1 cellular context compared by ENCODE assay signal in genomic region chr17:81528651-81529436, GRCh38.
TF ChIP-seq lines count a peak whose summit lies in the region.

No MANE protein-coding gene starts in this region.

TF ChIP-seq in HepG2, 621 proteins besides CTCF, POLR2A, EP300 and RAD21 (continued from another document and continues in another):
- TF ChIP-seq UBTF (CRISPR knock-in tag; IDR thresholded peaks at IDR 0.05) (peak; percentile 76), ZNF550 (CRISPR knock-in tag; IDR thresholded peaks at IDR 0.05; ENCODE audit: borderline replicate concordance) (no peak), CREM (IDR thresholded peaks at IDR 0.05) (no peak), CREM (CRISPR knock-in tag; IDR thresholded peaks at IDR 0.05) (no peak), ZNF615 (CRISPR knock-in tag; IDR thresholded peaks at IDR 0.05; ENCODE audit: borderline replicate concordance) (no peak), STAG1 (CRISPR knock-in tag; IDR thresholded peaks at IDR 0.05) (no peak), MTF2 (CRISPR knock-in tag; IDR thresholded peaks at IDR 0.05; ENCODE audit: borderline replicate concordance) (peak; percentile 92; the same call in 1 of the 2 replicates), ATF2 (CRISPR knock-in tag; IDR thresholded peaks at IDR 0.05) (no peak), EEA1 (CRISPR knock-in tag; IDR thresholded peaks at IDR 0.05; ENCODE audit: borderline replicate concordance) (0 out of 2 replicates have a peak, but pooled peaks have one; percentile 43), ZNF44 (CRISPR knock-in tag; IDR thresholded peaks at IDR 0.05) (no peak), NR0B2 (CRISPR knock-in tag; IDR thresholded peaks at IDR 0.05) (no peak), TMF1 (CRISPR knock-in tag; IDR thresholded peaks at IDR 0.05; ENCODE audit: low read depth) (no peak), KDM1A (CRISPR knock-in tag; IDR thresholded peaks at IDR 0.05) (no peak), TP53 (CRISPR knock-in tag; conservative IDR thresholded peaks at IDR 0.05) (no peak), SNAPC5 (CRISPR knock-in tag; IDR thresholded peaks at IDR 0.05; ENCODE audit: borderline replicate concordance) (no peak), AGO2 (optimal IDR thresholded peaks at IDR 0.05; ENCODE audit: low read depth, low read length) (peak; percentile 41), RCOR2 (CRISPR knock-in tag; IDR thresholded peaks at IDR 0.05) (no peak), ZNF768 (CRISPR knock-in tag; IDR thresholded peaks at IDR 0.05) (peak; percentile 84), HIVEP1 (CRISPR knock-in tag; IDR thresholded peaks at IDR 0.05) (no peak; the same call in 1 of the 2 replicates), RARA (CRISPR knock-in tag; IDR thresholded peaks at IDR 0.05) (no peak), HNF4A (CRISPR knock-in tag; IDR thresholded peaks at IDR 0.05) (no peak), PHB2 (IDR thresholded peaks at IDR 0.05; ENCODE audit: partially characterized antibody) (no peak), ZNF646 (CRISPR knock-in tag; IDR thresholded peaks at IDR 0.05) (no peak), NFIB (CRISPR knock-in tag; IDR thresholded peaks at IDR 0.05; ENCODE audit: borderline replicate concordance) (peak; percentile 84; the same call in 1 of the 2 replicates), AGO1 (IDR thresholded peaks at IDR 0.05; ENCODE audit: low read depth, low read length, poor library complexity, severe bottlenecking) (peak; percentile 71), HNRNPLL (IDR thresholded peaks at IDR 0.05; ENCODE audit: low read depth, low read length, poor library complexity, severe bottlenecking) (peak; percentile 97), JARID2 (CRISPR knock-in tag; IDR thresholded peaks at IDR 0.05; ENCODE audit: insufficient replicate concordance) (no peak), ZNF83 (CRISPR knock-in tag; IDR thresholded peaks at IDR 0.05; ENCODE audit: borderline replicate concordance) (0 out of 2 replicates have a peak, but pooled peaks have one; percentile 4), ZFY (CRISPR knock-in tag; IDR thresholded peaks at IDR 0.05) (0 out of 2 replicates have a peak, but pooled peaks have one; percentile 1), ZNF761 (CRISPR knock-in tag; conservative IDR thresholded peaks at IDR 0.05) (no peak), ZSCAN9 (CRISPR knock-in tag; IDR thresholded peaks at IDR 0.05; ENCODE audit: borderline replicate concordance) (no peak), ZNF839 (CRISPR knock-in tag; IDR thresholded peaks at IDR 0.05; ENCODE audit: borderline replicate concordance) (peak; percentile 56; the same call in 1 of the 2 replicates), SMAD3 (CRISPR knock-in tag; IDR thresholded peaks at IDR 0.05) (no peak), ZNF800 (CRISPR knock-in tag; IDR thresholded peaks at IDR 0.05) (peak; percentile 75)
- TF ChIP-seq, protein P1, sequence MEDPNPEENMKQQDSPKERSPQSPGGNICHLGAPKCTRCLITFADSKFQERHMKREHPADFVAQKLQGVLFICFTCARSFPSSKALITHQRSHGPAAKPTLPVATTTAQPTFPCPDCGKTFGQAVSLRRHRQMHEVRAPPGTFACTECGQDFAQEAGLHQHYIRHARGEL (CRISPR knock-in tag; IDR thresholded peaks at IDR 0.05): no peak
- TF ChIP-seq, protein P2, sequence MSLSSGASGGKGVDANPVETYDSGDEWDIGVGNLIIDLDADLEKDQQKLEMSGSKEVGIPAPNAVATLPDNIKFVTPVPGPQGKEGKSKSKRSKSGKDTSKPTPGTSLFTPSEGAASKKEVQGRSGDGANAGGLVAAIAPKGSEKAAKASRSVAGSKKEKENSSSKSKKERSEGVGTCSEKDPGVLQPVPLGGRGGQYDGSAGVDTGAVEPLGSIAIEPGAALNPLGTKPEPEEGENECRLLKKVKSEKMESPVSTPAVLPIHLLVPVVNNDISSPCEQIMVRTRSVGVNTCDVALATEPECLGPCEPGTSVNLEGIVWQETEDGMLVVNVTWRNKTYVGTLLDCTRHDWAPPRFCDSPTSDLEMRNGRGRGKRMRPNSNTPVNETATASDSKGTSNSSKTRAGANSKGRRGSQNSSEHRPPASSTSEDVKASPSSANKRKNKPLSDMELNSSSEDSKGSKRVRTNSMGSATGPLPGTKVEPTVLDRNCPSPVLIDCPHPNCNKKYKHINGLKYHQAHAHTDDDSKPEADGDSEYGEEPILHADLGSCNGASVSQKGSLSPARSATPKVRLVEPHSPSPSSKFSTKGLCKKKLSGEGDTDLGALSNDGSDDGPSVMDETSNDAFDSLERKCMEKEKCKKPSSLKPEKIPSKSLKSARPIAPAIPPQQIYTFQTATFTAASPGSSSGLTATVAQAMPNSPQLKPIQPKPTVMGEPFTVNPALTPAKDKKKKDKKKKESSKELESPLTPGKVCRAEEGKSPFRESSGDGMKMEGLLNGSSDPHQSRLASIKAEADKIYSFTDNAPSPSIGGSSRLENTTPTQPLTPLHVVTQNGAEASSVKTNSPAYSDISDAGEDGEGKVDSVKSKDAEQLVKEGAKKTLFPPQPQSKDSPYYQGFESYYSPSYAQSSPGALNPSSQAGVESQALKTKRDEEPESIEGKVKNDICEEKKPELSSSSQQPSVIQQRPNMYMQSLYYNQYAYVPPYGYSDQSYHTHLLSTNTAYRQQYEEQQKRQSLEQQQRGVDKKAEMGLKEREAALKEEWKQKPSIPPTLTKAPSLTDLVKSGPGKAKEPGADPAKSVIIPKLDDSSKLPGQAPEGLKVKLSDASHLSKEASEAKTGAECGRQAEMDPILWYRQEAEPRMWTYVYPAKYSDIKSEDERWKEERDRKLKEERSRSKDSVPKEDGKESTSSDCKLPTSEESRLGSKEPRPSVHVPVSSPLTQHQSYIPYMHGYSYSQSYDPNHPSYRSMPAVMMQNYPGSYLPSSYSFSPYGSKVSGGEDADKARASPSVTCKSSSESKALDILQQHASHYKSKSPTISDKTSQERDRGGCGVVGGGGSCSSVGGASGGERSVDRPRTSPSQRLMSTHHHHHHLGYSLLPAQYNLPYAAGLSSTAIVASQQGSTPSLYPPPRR (CRISPR knock-in tag; IDR thresholded peaks at IDR 0.05; ENCODE audit: borderline replicate concordance): 0 out of 2 replicates have a peak, but pooled peaks have one; percentile 21
- TF ChIP-seq, protein P3, sequence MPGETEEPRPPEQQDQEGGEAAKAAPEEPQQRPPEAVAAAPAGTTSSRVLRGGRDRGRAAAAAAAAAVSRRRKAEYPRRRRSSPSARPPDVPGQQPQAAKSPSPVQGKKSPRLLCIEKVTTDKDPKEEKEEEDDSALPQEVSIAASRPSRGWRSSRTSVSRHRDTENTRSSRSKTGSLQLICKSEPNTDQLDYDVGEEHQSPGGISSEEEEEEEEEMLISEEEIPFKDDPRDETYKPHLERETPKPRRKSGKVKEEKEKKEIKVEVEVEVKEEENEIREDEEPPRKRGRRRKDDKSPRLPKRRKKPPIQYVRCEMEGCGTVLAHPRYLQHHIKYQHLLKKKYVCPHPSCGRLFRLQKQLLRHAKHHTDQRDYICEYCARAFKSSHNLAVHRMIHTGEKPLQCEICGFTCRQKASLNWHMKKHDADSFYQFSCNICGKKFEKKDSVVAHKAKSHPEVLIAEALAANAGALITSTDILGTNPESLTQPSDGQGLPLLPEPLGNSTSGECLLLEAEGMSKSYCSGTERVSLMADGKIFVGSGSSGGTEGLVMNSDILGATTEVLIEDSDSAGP (CRISPR knock-in tag; IDR thresholded peaks at IDR 0.05; ENCODE audit: borderline replicate concordance): peak; percentile 52; the same call in 1 of the 2 replicates
- TF ChIP-seq, protein P4, sequence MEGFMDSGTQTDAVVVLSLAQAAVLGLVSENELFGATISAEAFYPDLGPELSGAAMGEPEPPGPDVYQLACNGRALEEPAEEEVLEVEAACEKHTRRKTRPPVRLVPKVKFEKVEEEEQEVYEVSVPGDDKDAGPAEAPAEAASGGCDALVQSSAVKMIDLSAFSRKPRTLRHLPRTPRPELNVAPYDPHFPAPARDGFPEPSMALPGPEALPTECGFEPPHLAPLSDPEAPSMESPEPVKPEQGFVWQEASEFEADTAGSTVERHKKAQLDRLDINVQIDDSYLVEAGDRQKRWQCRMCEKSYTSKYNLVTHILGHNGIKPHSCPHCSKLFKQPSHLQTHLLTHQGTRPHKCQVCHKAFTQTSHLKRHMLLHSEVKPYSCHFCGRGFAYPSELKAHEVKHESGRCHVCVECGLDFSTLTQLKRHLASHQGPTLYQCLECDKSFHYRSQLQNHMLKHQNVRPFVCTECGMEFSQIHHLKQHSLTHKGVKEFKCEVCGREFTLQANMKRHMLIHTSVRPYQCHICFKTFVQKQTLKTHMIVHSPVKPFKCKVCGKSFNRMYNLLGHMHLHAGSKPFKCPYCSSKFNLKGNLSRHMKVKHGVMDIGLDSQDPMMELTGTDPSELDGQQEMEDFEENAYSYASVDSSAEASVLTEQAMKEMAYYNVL (CRISPR knock-in tag; IDR thresholded peaks at IDR 0.05; ENCODE audit: borderline replicate concordance): no peak
